ENCODE assay signal across 21 cellular contexts in genomic region chr2:163210430-163210918, GRCh38.
DNase-seq lines count a peak whose midpoint lies in the region; ATAC-seq and TF ChIP-seq lines count a peak whose summit lies in the region.
"Had no signal": no experiment of that assay in that cellular context is flagged by ENCODE, and none has a peak within 500 bp of the region (broad histone marks: within the 10 kb centered on the region; RNA-seq: fewer than 3 reads in every experiment).

No MANE protein-coding gene starts in this region.

- H3K27ac ChIP-seq in HEK293 (ENCODE audit: extremely low read depth, low read depth, low read length), result no peak overlapping the region
- H3K27ac ChIP-seq: BLaER1 treated with 17β-estradiol and CSF1 and Interleukin-3, amounts not matched to agents 10 nM and 100 nM; body of pancreas; prostate gland; tibial nerve had no signal

- no peaks in the 10 kb centered on the region for H3K4me1 ChIP-seq in HEK293 (ENCODE audit: control insufficient read depth, insufficient read depth, low read length)
- H3K4me1 ChIP-seq: body of pancreas, heart right ventricle, prostate gland, tibial nerve had no signal

- in situ Hi-C loops in astrocyte of the spinal cord (cut with HindIII; ENCODE audit: low sequenced_read_pairs), result no loop called here

- CTCF ChIA-PET in HEK293 (lab: Yijun Ruan, JAX), result no interaction called here

- POLR2A ChIA-PET in HEK293 (lab: Yijun Ruan, JAX), result no interaction called here

- no peak overlapping the region for H3K4me3 ChIP-seq in AG09309 (ENCODE audit: control insufficient read depth, low read depth, low read length)
- no peak overlapping the region for H3K4me3 ChIP-seq in HEK293 (ENCODE audit: low read depth, low read length)
- H3K4me3 ChIP-seq in astrocyte of the spinal cord (ENCODE audit: low read depth, low read length), result no peak overlapping the region
- H3K4me3 ChIP-seq: BLaER1 treated with 17β-estradiol and CSF1 and Interleukin-3, amounts not matched to agents 10 nM and 100 nM; body of pancreas; heart right ventricle; prostate gland; tibial nerve had no signal

- ATAC-seq in Right ventricle myocardium superior (ENCODE audit: poor library complexity) (no peak), HG02571 (IDR thresholded peaks at IDR 0.05; ENCODE audit: unreplicated experiment) (no peak)
- ATAC-seq: activated CD8-positive, alpha-beta T cell treated with anti-CD3 and anti-CD28 coated beads, Interleukin-2, amount 10 ng/mL, durations not matched to agents 7 days and 5 days; body of pancreas; heart right ventricle; left cardiac atrium had no signal

- intact Hi-C loops in Right ventricle myocardium superior (cut with DNase I), result no loop called here

- TF ChIP-seq CTCF in AG09309 (IDR thresholded peaks at IDR 0.05; ENCODE audit: control insufficient read depth, insufficient read depth, low read depth, low read length, missing control alignments), result no peak
- TF ChIP-seq CTCF in HEK293 (tag by site-specific recombination; IDR thresholded peaks at IDR 0.05), result no peak
- TF ChIP-seq CTCF in astrocyte of the spinal cord (IDR thresholded peaks at IDR 0.05; ENCODE audit: low read depth, low read length), result no peak

- H3K9me3 ChIP-seq in HEK293 (ENCODE audit: control insufficient read depth, insufficient read depth, low read depth, low read length), result no peaks in the 10 kb centered on the region
- H3K9me3 ChIP-seq: BLaER1 treated with 17β-estradiol and CSF1 and Interleukin-3, amounts not matched to agents 10 nM and 100 nM; body of pancreas; heart right ventricle; prostate gland; tibial nerve had no signal

- no peaks in the 10 kb centered on the region for H3K36me3 ChIP-seq in HEK293 (ENCODE audit: control insufficient read depth in 2 of 2, insufficient read depth in 1 of 2, low read length in 2 of 2)
- H3K36me3 ChIP-seq: BLaER1 treated with 17β-estradiol and CSF1 and Interleukin-3, amounts not matched to agents 10 nM and 100 nM; heart right ventricle; prostate gland; tibial nerve had no signal

- DNase-seq in AG09309 (ENCODE audit: low read depth) (peak; percentile 41), astrocyte of the spinal cord (ENCODE audit: low read depth, low spot score) (peak; percentile 60), glomerular visceral epithelial cell (ENCODE audit: extremely low spot score) (peak; percentile 17), Right ventricle myocardium superior (no peak), OCI-M2 (lab: John Stamatoyannopoulos, UW; ENCODE audit: unreplicated experiment) (no peak)
- no peak for DNase-seq in stimulated activated CD4-positive, alpha-beta T cell treated with anti-CD3 and anti-CD28 coated beads, Interleukin-4, amount 100 ng/mL, for 1 hour
- DNase-seq: activated CD8-positive, alpha-beta T cell treated with anti-CD3 and anti-CD28 coated beads, Interleukin-2, amount 10 ng/mL, durations not matched to agents 7 days and 5 days; activated effector memory CD4-positive, alpha-beta T cell treated with Interleukin-2 at 50 U/mL for 16 hours; body of pancreas; effector memory CD4-positive, alpha-beta T cell; heart right ventricle; KG1; left cardiac atrium; NCI-H146; NCI-H526 treated with DMSO at 0.1 percent for 48 hours; SHP77 treated with DMSO at 0.1 percent for 48 hours had no signal

TF ChIP-seq in HEK293, 187 proteins besides CTCF, POLR2A, EP300 and RAD21:
- TF ChIP-seq ZNF362 (tag by site-specific recombination; IDR thresholded peaks at IDR 0.05), result no peak
- TF ChIP-seq SP7 (tag by site-specific recombination; IDR thresholded peaks at IDR 0.05), result peak; percentile 59
- TF ChIP-seq ZNF621 (tag by site-specific recombination; IDR thresholded peaks at IDR 0.05), result no peak

Comparison
In these comparisons a context has a peak if more than half of its experiments do, and no peak if none do; other contexts are left out.
1. DNase-seq: peak in AG09309 (single experiment), astrocyte of the spinal cord (single experiment) and glomerular visceral epithelial cell (single experiment); none in stimulated activated CD4-positive, alpha-beta T cell treated with anti-CD3 and anti-CD28 coated beads, Interleukin-4, amount 100 ng/mL, for 1 hour (single experiment), Right ventricle myocardium superior (single experiment) and OCI-M2 (single experiment).